Comparison of ENCODE assay signal across 19 cellular contexts in genomic region chr2:119208791-119209203, GRCh38. TPM values are rescaled to one million over a fixed set of nuclear protein-coding genes. Genes with fewer than 3 reads are reported as not detected.
A peak's percentile ranks its signal among the peaks of the same experiment; 100 is the strongest.
DNase-seq lines count a peak whose midpoint lies in the region; ATAC-seq lines count a peak whose summit lies in the region.
"Had no signal": no experiment of that assay in that cellular context is flagged by ENCODE, and none has a peak within 500 bp of the region (broad histone marks: within the 10 kb centered on the region; RNA-seq: fewer than 3 reads in every experiment).

No MANE protein-coding gene starts in this region.

- DNase-seq in DMS53 (lab: John Stamatoyannopoulos, UW), result peak; percentile 41
- no peak for DNase-seq in DMS53 treated with DMSO at 0.1 percent for 48 hours (lab: John Stamatoyannopoulos, UW; ENCODE audit: unreplicated experiment)
- DNase-seq in NCI-H146 (lab: John Stamatoyannopoulos, UW), result peak; percentile 57
- peak; percentile 73 for DNase-seq in astrocyte of the hippocampus (ENCODE audit: low read depth, low spot score)
- peak; percentile 89 for DNase-seq in renal cortical epithelial cell (ENCODE audit: low read depth)
- no peak for DNase-seq in activated naive CD4-positive, alpha-beta T cell treated with anti-CD3 and anti-CD28 coated beads, Interleukin-2, amount 10 ng/mL, durations not matched to agents 7 days and 5 days
- DNase-seq: activated CD4-positive, alpha-beta memory T cell treated with anti-CD3 and anti-CD28 coated beads for 36 hours; endodermal cell; glutamatergic neuron; left ventricle myocardium superior; NCI-H2171 treated with DMSO at 0.1 percent for 48 hours; thyroid gland had no signal

- no peak overlapping the region for H3K27ac Mint-ChIP-seq in activated naive CD4-positive, alpha-beta T cell treated with anti-CD3 and anti-CD28 coated beads, Interleukin-2, amount 10 ng/mL, durations not matched to agents 7 days and 5 days
- H3K27ac Mint-ChIP-seq: activated CD4-positive, alpha-beta memory T cell treated with anti-CD3 and anti-CD28 coated beads for 36 hours; activated T-helper 2 cell treated with anti-CD3 and anti-CD28 coated beads, Interferon-gamma antibody, Interleukin-2, Interleukin-4, amounts not matched to agents 10 μg/mL and 5 μg/mL and 100 μg/mL, durations not matched to agents 14 hours and 24 hours and 36 hours; brain; endodermal cell; nephron had no signal

- H3K4me1 Mint-ChIP-seq in activated naive CD4-positive, alpha-beta T cell treated with anti-CD3 and anti-CD28 coated beads, Interleukin-2, amount 10 ng/mL, durations not matched to agents 7 days and 5 days, result no peaks in the 10 kb centered on the region
- H3K4me1 Mint-ChIP-seq: brain, endodermal cell, nephron had no signal

- ATAC-seq in HG03139 (IDR thresholded peaks at IDR 0.05; ENCODE audit: unreplicated experiment) (no peak), GM18873 (IDR thresholded peaks at IDR 0.05; ENCODE audit: low FRiP score, unreplicated experiment) (no peak)
- ATAC-seq: left ventricle myocardium superior had no signal

- H3K4me3 Mint-ChIP-seq in activated naive CD4-positive, alpha-beta T cell treated with anti-CD3 and anti-CD28 coated beads, Interleukin-2, amount 10 ng/mL, durations not matched to agents 7 days and 5 days, result no peak overlapping the region
- H3K4me3 Mint-ChIP-seq: activated CD4-positive, alpha-beta memory T cell treated with anti-CD3 and anti-CD28 coated beads for 36 hours; brain; endodermal cell; nephron had no signal

- H3K27me3 Mint-ChIP-seq in activated naive CD4-positive, alpha-beta T cell treated with anti-CD3 and anti-CD28 coated beads, Interleukin-2, amount 10 ng/mL, durations not matched to agents 7 days and 5 days, result no peaks in the 10 kb centered on the region

- CTCF ChIA-PET in activated naive CD4-positive, alpha-beta T cell treated with anti-CD3 and anti-CD28 coated beads, Interleukin-2, amount 10 ng/mL, durations not matched to agents 7 days and 5 days (lab: Charles Lee), result no interaction called here

- H3K36me3 Mint-ChIP-seq in activated naive CD4-positive, alpha-beta T cell treated with anti-CD3 and anti-CD28 coated beads, Interleukin-2, amount 10 ng/mL, durations not matched to agents 7 days and 5 days, result no peaks in the 10 kb centered on the region
- H3K36me3 Mint-ChIP-seq: activated CD4-positive, alpha-beta memory T cell treated with anti-CD3 and anti-CD28 coated beads for 36 hours; brain had no signal

- no peaks in the 10 kb centered on the region for H3K9me3 Mint-ChIP-seq in activated naive CD4-positive, alpha-beta T cell treated with anti-CD3 and anti-CD28 coated beads, Interleukin-2, amount 10 ng/mL, durations not matched to agents 7 days and 5 days
- H3K9me3 Mint-ChIP-seq: activated CD4-positive, alpha-beta memory T cell treated with anti-CD3 and anti-CD28 coated beads for 36 hours; activated T-helper 2 cell treated with anti-CD3 and anti-CD28 coated beads, Interferon-gamma antibody, Interleukin-2, Interleukin-4, amounts not matched to agents 10 μg/mL and 5 μg/mL and 100 μg/mL, durations not matched to agents 14 hours and 24 hours and 36 hours; brain; endodermal cell; nephron had no signal

RNA-seq across cellular contexts. Expression of gene STEAP3, which starts 14.8 kb away (rescaled TPM):
- 18.9 and 24.5 TPM in 2 replicates for total RNA-seq in renal cortical epithelial cell

RNA-seq across cellular contexts. Expression of gene C1QL2, which starts 50.2 kb away (rescaled TPM):
- total RNA-seq in renal cortical epithelial cell, result not detected in 2 replicates
- total RNA-seq: activated CD4-positive, alpha-beta memory T cell treated with anti-CD3 and anti-CD28 coated beads for 36 hours; activated T-helper 2 cell treated with anti-CD3 and anti-CD28 coated beads, Interferon-gamma antibody, Interleukin-2, Interleukin-4, amounts not matched to agents 10 μg/mL and 5 μg/mL and 100 μg/mL, durations not matched to agents 14 hours and 24 hours and 36 hours; endodermal cell; left ventricle myocardium superior; skeletal muscle tissue; T-helper 2 cell treated with Interferon-gamma antibody and Interleukin-4, amounts not matched to agents 100 ng/mL and 5 ng/mL, for 36 hours; thyroid gland had no signal

Comparison
In these comparisons a context has a peak if more than half of its experiments do, and no peak if none do; other contexts are left out.
1. DNase-seq: peak in DMS53 (single experiment), NCI-H146 (single experiment), astrocyte of the hippocampus (single experiment) and renal cortical epithelial cell (single experiment); none in DMS53 treated with DMSO at 0.1 percent for 48 hours (single experiment) and activated naive CD4-positive, alpha-beta T cell treated with anti-CD3 and anti-CD28 coated beads, Interleukin-2, amount 10 ng/mL, durations not matched to agents 7 days and 5 days (single experiment).